9 cellular contexts compared by ENCODE assay signal in genomic region chr10:89352039-89352597, GRCh38. TPM values are rescaled to one million over a fixed set of nuclear protein-coding genes. Genes with fewer than 3 reads are reported as not detected.
A peak's percentile ranks its signal among the peaks of the same experiment; 100 is the strongest.
DNase-seq lines count a peak whose midpoint lies in the region; ATAC-seq and TF ChIP-seq lines count a peak whose summit lies in the region.
"Had no signal": no experiment of that assay in that cellular context is flagged by ENCODE, and none has a peak within 500 bp of the region (broad histone marks: within the 10 kb centered on the region; RNA-seq: fewer than 3 reads in every experiment).

No MANE protein-coding gene starts in this region.

- H3K27me3 ChIP-seq in osteoblast (ENCODE audit: insufficient read depth, low read length), result no peaks in the 10 kb centered on the region

- peak; percentile 41 for ATAC-seq in GM19023 (IDR thresholded peaks at IDR 0.05; ENCODE audit: unreplicated experiment)
- no peak for ATAC-seq in effector memory CD8-positive, alpha-beta T cell (replicated peaks)
- ATAC-seq in HG02588 (IDR thresholded peaks at IDR 0.05; ENCODE audit: unreplicated experiment), result no peak

- no peak overlapping the region for H3K4me3 Mint-ChIP-seq in effector memory CD8-positive, alpha-beta T cell

- peaks cover 2% of the 10 kb centered on the region for H3K36me3 Mint-ChIP-seq in effector memory CD8-positive, alpha-beta T cell (ENCODE audit: insufficient read depth)

- no peaks in the 10 kb centered on the region for H4K20me1 ChIP-seq in osteoblast (ENCODE audit: insufficient read depth, low read length)

- H3K9me3 ChIP-seq in osteoblast (ENCODE audit: low read depth, low read length), result no peaks in the 10 kb centered on the region

- H3K4me2 ChIP-seq in osteoblast (ENCODE audit: insufficient read depth, low read length), result peak overlapping the region; percentile 80

- H3K4me3 ChIP-seq in osteoblast (ENCODE audit: insufficient read depth, low read length), result peak overlapping the region; percentile 55

- H2AFZ ChIP-seq in osteoblast (ENCODE audit: low read length), result peak overlapping the region; percentile 76

- H3K27ac ChIP-seq in epithelial cell of prostate, result peak overlapping the region; percentile 98
- peak overlapping the region; percentile 99 for H3K27ac ChIP-seq in osteoblast (ENCODE audit: low read depth, low read length)

- H3K9me3 Mint-ChIP-seq in effector memory CD8-positive, alpha-beta T cell, result no peaks in the 10 kb centered on the region

- H3K79me2 ChIP-seq in osteoblast (ENCODE audit: insufficient read depth, low read length), result no peaks in the 10 kb centered on the region

- peaks cover 65% of the 10 kb centered on the region for H3K4me1 ChIP-seq in osteoblast (ENCODE audit: insufficient read depth, low read length)

- TF ChIP-seq CTCF in osteoblast (IDR thresholded peaks at IDR 0.05; ENCODE audit: extremely low read depth, low read depth, low read length), result no peak

- peaks cover 0 to 3% of the 10 kb centered on the region in 2 donors for H3K4me1 Mint-ChIP-seq in effector memory CD8-positive, alpha-beta T cell (ENCODE audit: low read depth in 2 of 2)

- peak overlapping the region in 1 of 2 donors; percentile 35 for H3K27ac Mint-ChIP-seq in effector memory CD8-positive, alpha-beta T cell

- peak; percentile 85 for DNase-seq in LoVo (ENCODE audit: low spot score)
- peak; percentile 88 for DNase-seq in epithelial cell of prostate (ENCODE audit: low read depth, low spot score)
- no peak for DNase-seq in osteoblast (ENCODE audit: insufficient read length, low spot score, missing footprints)
- DNase-seq in COR-L47 (lab: John Stamatoyannopoulos, UW), result no peak
- DNase-seq in effector memory CD8-positive, alpha-beta T cell, result no peak
- DNase-seq in SIG-M5 (lab: John Stamatoyannopoulos, UW), result no peak
- DNase-seq: naive B cell had no signal

- no peaks in the 10 kb centered on the region for H3K36me3 ChIP-seq in osteoblast (ENCODE audit: insufficient read depth, low read length)

- peaks cover 16 to 77% of the 10 kb centered on the region in 2 donors for H3K27me3 Mint-ChIP-seq in effector memory CD8-positive, alpha-beta T cell
- H3K27me3 Mint-ChIP-seq: naive B cell had no signal

RNA-seq across cellular contexts. Expression of gene IFIT3, which starts 24.3 kb away (rescaled TPM):
- 33.9 and 43.8 TPM in 2 replicates for total RNA-seq in osteoblast

RNA-seq across cellular contexts. Expression of gene IFIT1B, which starts 25.7 kb away (rescaled TPM):
- not detected in 2 replicates for total RNA-seq in osteoblast

RNA-seq across cellular contexts. Expression of gene IFIT1, which starts 40.3 kb away (rescaled TPM):
- 19.7 and 34.4 TPM in 2 replicates for total RNA-seq in osteoblast

RNA-seq across cellular contexts. Expression of gene IFIT2, which starts 50.3 kb away (rescaled TPM):
- total RNA-seq in osteoblast, result 7.7 and 9.0 TPM in 2 replicates

Comparison
In these comparisons a context has a peak if more than half of its experiments do, and no peak if none do; other contexts are left out.
1. DNase-seq: peak in LoVo (single experiment) and epithelial cell of prostate (single experiment); none in osteoblast (single experiment), COR-L47 (single experiment), effector memory CD8-positive, alpha-beta T cell (0 of 3) and SIG-M5 (single experiment).